23 cellular contexts compared by ENCODE assay signal in the genomic region with DNA sequence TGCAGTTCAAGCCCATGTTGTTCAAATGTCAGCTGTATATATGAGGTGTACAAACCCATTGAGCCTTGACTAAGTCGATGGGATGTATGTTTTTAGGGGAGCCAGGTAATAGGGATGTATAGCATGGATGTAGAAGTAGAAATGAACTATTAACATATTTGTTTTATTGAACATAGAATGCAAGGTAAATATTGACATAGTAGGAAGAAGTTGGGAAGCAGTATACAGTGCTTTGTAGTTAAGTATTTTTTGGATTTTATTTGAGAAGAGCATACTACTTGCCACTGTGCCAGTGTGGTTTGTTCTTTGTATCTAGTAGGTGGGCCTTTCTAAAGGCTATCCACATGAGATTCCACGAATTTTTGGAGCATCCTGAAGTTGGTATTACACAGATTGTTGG. TPM values are rescaled to one million over a fixed set of nuclear protein-coding genes. Genes with fewer than 3 reads are reported as not detected.
DNase-seq lines count a peak whose midpoint lies in the region; ATAC-seq and TF ChIP-seq lines count a peak whose summit lies in the region.
"Had no signal": no experiment of that assay in that cellular context is flagged by ENCODE, and none has a peak within 500 bp of the region (broad histone marks: within the 10 kb centered on the region; RNA-seq: fewer than 3 reads in every experiment).

No MANE protein-coding gene starts in this region.

- no peak for ATAC-seq in activated CD8-positive, alpha-beta T cell treated with anti-CD3 and anti-CD28 coated beads, Interleukin-2, amount 10 ng/mL, durations not matched to agents 7 days and 5 days
- no peak for ATAC-seq in naive thymus-derived CD4-positive, alpha-beta T cell
- no peak for ATAC-seq in HG02884 (IDR thresholded peaks at IDR 0.05; ENCODE audit: unreplicated experiment)
- ATAC-seq: A549, right cardiac atrium had no signal

- peaks cover 30% of the 10 kb centered on the region for H3K4me1 Mint-ChIP-seq in activated T-cell treated with anti-CD3 and anti-CD28 coated beads, Interleukin-2, amount 50 U/mL, for 24 hours (ENCODE audit: low read depth)
- H3K4me1 Mint-ChIP-seq in HFFc6 (ENCODE audit: low read depth) (peaks cover 22% of the 10 kb centered on the region; the same call in 1 of the 2 replicates), type B pancreatic cell (ENCODE audit: unreplicated experiment) (no peaks in the 10 kb centered on the region)
- peaks cover 19% of the 10 kb centered on the region for H3K4me1 Mint-ChIP-seq in activated CD8-positive, alpha-beta T cell treated with anti-CD3 and anti-CD28 coated beads, Interleukin-2, amount 10 ng/mL, durations not matched to agents 7 days and 5 days (ENCODE audit: low read depth)
- H3K4me1 Mint-ChIP-seq in naive thymus-derived CD4-positive, alpha-beta T cell: peaks cover 3 to 27% (median 18%) of the 10 kb centered on the region in 7 donors

- no peak overlapping the region for H3K4me3 ChIP-seq in naive thymus-derived CD4-positive, alpha-beta T cell (ENCODE audit: low read length)
- H3K4me3 ChIP-seq: A549, GM23248, suprapubic skin had no signal

- H3K27me3 ChIP-seq in naive thymus-derived CD4-positive, alpha-beta T cell (ENCODE audit: control insufficient read depth in 2 of 2, insufficient read depth in 2 of 2, low read length in 2 of 2): no peaks in the 10 kb centered on the region
- H3K27me3 ChIP-seq: suprapubic skin had no signal

- H3K27ac Mint-ChIP-seq in activated T-cell treated with anti-CD3 and anti-CD28 coated beads, Interleukin-2, amount 50 U/mL, for 24 hours: peak overlapping the region; percentile 39
- H3K27ac Mint-ChIP-seq in HFFc6 (peak overlapping the region; percentile 18; the same call in 1 of the 2 replicates), type B pancreatic cell (no peak overlapping the region)
- H3K27ac Mint-ChIP-seq in activated CD8-positive, alpha-beta T cell treated with anti-CD3 and anti-CD28 coated beads, Interleukin-2, amount 10 ng/mL, durations not matched to agents 7 days and 5 days: peak overlapping the region; percentile 58
- peak overlapping the region; percentile 3 to 84 (median 66) for H3K27ac Mint-ChIP-seq in naive thymus-derived CD4-positive, alpha-beta T cell
- H3K27ac Mint-ChIP-seq: activated B cell treated with CpG ODN at 0.5 μM for 24 hours; T-helper 1 cell treated with Interleukin-12 subunit alpha and Interleukin-12 subunit beta and Interleukin-4 antibody, amounts not matched to agents 30 μg/mL and 1 μg/mL, for 36 hours had no signal

- H3K27me3 Mint-ChIP-seq in activated T-cell treated with anti-CD3 and anti-CD28 coated beads, Interleukin-2, amount 50 U/mL, for 24 hours: no peaks in the 10 kb centered on the region
- H3K27me3 Mint-ChIP-seq in HFFc6 (ENCODE audit: insufficient read depth) (no peaks in the 10 kb centered on the region), type B pancreatic cell (no peaks in the 10 kb centered on the region)
- no peaks in the 10 kb centered on the region for H3K27me3 Mint-ChIP-seq in activated CD8-positive, alpha-beta T cell treated with anti-CD3 and anti-CD28 coated beads, Interleukin-2, amount 10 ng/mL, durations not matched to agents 7 days and 5 days (ENCODE audit: low read depth)
- H3K27me3 Mint-ChIP-seq in naive thymus-derived CD4-positive, alpha-beta T cell: no peaks in the 10 kb centered on the region
- H3K27me3 Mint-ChIP-seq: activated B cell treated with CpG ODN at 0.5 μM for 24 hours had no signal

- peaks cover 0 to 3% of the 10 kb centered on the region in 2 donors for H3K4me1 ChIP-seq in naive thymus-derived CD4-positive, alpha-beta T cell (ENCODE audit: control insufficient read depth in 2 of 2, insufficient read depth in 2 of 2, low read length in 2 of 2)
- H3K4me1 ChIP-seq: A549, suprapubic skin had no signal

- POLR2A ChIA-PET in activated CD8-positive, alpha-beta T cell treated with anti-CD3 and anti-CD28 coated beads, Interleukin-2, amount 10 ng/mL, durations not matched to agents 7 days and 5 days (lab: Charles Lee): interaction anchor here (2.0 to 2.1 kb wide), 2 partner anchors 9 to 21 kb away, joined by 5 to 8 read pairs; a partner anchor contains a TSS
- POLR2A ChIA-PET in naive thymus-derived CD4-positive, alpha-beta T cell (lab: Charles Lee): interaction anchor here (1.2 kb wide), 1 partner anchor 21 kb away, joined by 4 read pairs; a partner anchor contains a TSS

- intact Hi-C loops in naive thymus-derived CD4-positive, alpha-beta T cell (cut with micrococcal nuclease): loop anchor here (5.0 kb wide), 2 partner anchors 32 to 87 kb away; a partner anchor contains a TSS

- no peak for TF ChIP-seq CTCF in HFFc6 (IDR thresholded peaks at IDR 0.05)
- no peak for TF ChIP-seq CTCF in type B pancreatic cell (conservative IDR thresholded peaks at IDR 0.05)

- H3K9me3 Mint-ChIP-seq in activated T-cell treated with anti-CD3 and anti-CD28 coated beads, Interleukin-2, amount 50 U/mL, for 24 hours: no peaks in the 10 kb centered on the region
- no peaks in the 10 kb centered on the region for H3K9me3 Mint-ChIP-seq in HFFc6
- no peaks in the 10 kb centered on the region for H3K9me3 Mint-ChIP-seq in activated CD8-positive, alpha-beta T cell treated with anti-CD3 and anti-CD28 coated beads, Interleukin-2, amount 10 ng/mL, durations not matched to agents 7 days and 5 days (ENCODE audit: insufficient read depth)
- H3K9me3 Mint-ChIP-seq in naive thymus-derived CD4-positive, alpha-beta T cell: no peaks in the 10 kb centered on the region
- H3K9me3 Mint-ChIP-seq in type B pancreatic cell: no peaks in the 10 kb centered on the region
- H3K9me3 Mint-ChIP-seq: activated B cell treated with CpG ODN at 0.5 μM for 24 hours; T-helper 1 cell treated with Interleukin-12 subunit alpha and Interleukin-12 subunit beta and Interleukin-4 antibody, amounts not matched to agents 30 μg/mL and 1 μg/mL, for 36 hours had no signal

- H3K4me3 Mint-ChIP-seq in activated T-cell treated with anti-CD3 and anti-CD28 coated beads, Interleukin-2, amount 50 U/mL, for 24 hours: no peak overlapping the region
- H3K4me3 Mint-ChIP-seq in HFFc6: no peak overlapping the region
- no peak overlapping the region for H3K4me3 Mint-ChIP-seq in activated CD8-positive, alpha-beta T cell treated with anti-CD3 and anti-CD28 coated beads, Interleukin-2, amount 10 ng/mL, durations not matched to agents 7 days and 5 days
- H3K4me3 Mint-ChIP-seq in naive thymus-derived CD4-positive, alpha-beta T cell: no peak overlapping the region
- H3K4me3 Mint-ChIP-seq in type B pancreatic cell: no peak overlapping the region
- H3K4me3 Mint-ChIP-seq: activated B cell treated with CpG ODN at 0.5 μM for 24 hours; T-helper 1 cell treated with Interleukin-12 subunit alpha and Interleukin-12 subunit beta and Interleukin-4 antibody, amounts not matched to agents 30 μg/mL and 1 μg/mL, for 36 hours had no signal

- peaks cover 19 to 77% (median 28%) of the 10 kb centered on the region in 3 experiments for H3K36me3 ChIP-seq in naive thymus-derived CD4-positive, alpha-beta T cell (ENCODE audit: control insufficient read depth in 2 of 3, insufficient read depth in 3 of 3, low read length in 3 of 3)

- H3K9me3 ChIP-seq in naive thymus-derived CD4-positive, alpha-beta T cell (ENCODE audit: control insufficient read depth in 2 of 3, low read length in 3 of 3): no peaks in the 10 kb centered on the region
- H3K9me3 ChIP-seq: A549, suprapubic skin had no signal

- peaks cover 92% of the 10 kb centered on the region for H3K36me3 Mint-ChIP-seq in activated T-cell treated with anti-CD3 and anti-CD28 coated beads, Interleukin-2, amount 50 U/mL, for 24 hours (ENCODE audit: low read depth)
- H3K36me3 Mint-ChIP-seq in HFFc6 (ENCODE audit: low read depth) (peaks cover 57% of the 10 kb centered on the region), type B pancreatic cell (peaks cover 48% of the 10 kb centered on the region)
- peaks cover 68% of the 10 kb centered on the region for H3K36me3 Mint-ChIP-seq in activated CD8-positive, alpha-beta T cell treated with anti-CD3 and anti-CD28 coated beads, Interleukin-2, amount 10 ng/mL, durations not matched to agents 7 days and 5 days (ENCODE audit: low read depth)
- peaks cover 29 to 52% (median 38%) of the 10 kb centered on the region in 5 donors for H3K36me3 Mint-ChIP-seq in naive thymus-derived CD4-positive, alpha-beta T cell

- no peak overlapping the region for H3K27ac ChIP-seq in naive thymus-derived CD4-positive, alpha-beta T cell (ENCODE audit: low read depth, low read length)
- H3K27ac ChIP-seq: A549, GM23248, suprapubic skin had no signal

- DNase-seq in activated T-cell treated with anti-CD3 and anti-CD28 coated beads, Interleukin-2, amount 50 U/mL, for 24 hours: no peak
- DNase-seq in activated T-cell treated with anti-CD3 and anti-CD28 coated beads, Interleukin-2, amount 50 U/mL, for 48 hours: no peak
- DNase-seq in HFFc6 (no peak), DMS79 (lab: John Stamatoyannopoulos, UW) (no peak), type B pancreatic cell (ENCODE audit: extremely low spot score, unreplicated experiment) (no peak)
- DNase-seq in activated CD8-positive, alpha-beta T cell treated with anti-CD3 and anti-CD28 coated beads, Interleukin-2, amount 10 ng/mL, durations not matched to agents 7 days and 5 days: no peak
- DNase-seq in naive thymus-derived CD4-positive, alpha-beta T cell: no peak
- DNase-seq: activated B cell treated with CpG ODN at 0.5 μM for 24 hours, activated gamma-delta T cell, C1 segment of cervical spinal cord, DMS153, GF-D8, GM23248, KG1, NCI-H187, NCI-H226, NCI-H82, right cardiac atrium, SHP77 treated with DMSO at 0.1 percent for 48 hours had no signal

- CTCF ChIA-PET in activated CD8-positive, alpha-beta T cell treated with anti-CD3 and anti-CD28 coated beads, Interleukin-2, amount 10 ng/mL, durations not matched to agents 7 days and 5 days (lab: Charles Lee): interaction anchor here (0.8 to 1.4 kb wide), 2 partner anchors 9 to 86 kb away, joined by 3 to 8 read pairs; no protein-coding TSS in a partner anchor
- CTCF ChIA-PET in naive thymus-derived CD4-positive, alpha-beta T cell (lab: Charles Lee): interaction anchor here (2.6 kb wide), 1 partner anchor 10 kb away, joined by 11 read pairs; no protein-coding TSS in a partner anchor

RNA-seq across cellular contexts. Expression of a gene that starts 20.8 kb away (rescaled TPM):
- 10 to 100 TPM; 46.9 to 61.2 (median 54.9) TPM for total RNA-seq in HFFc6 (2021; fragmentation: NEBNext Ultra II Directional; extraction: Animal tissue kit (Norgen Biotek cat#: 25700))
- total RNA-seq in activated CD8-positive, alpha-beta T cell treated with anti-CD3 and anti-CD28 coated beads, Interleukin-2, amount 10 ng/mL, durations not matched to agents 7 days and 5 days: 10 to 100 TPM; 76.9 to 78.7 TPM
- 100 to 1,000 TPM in 1 of 5 experiments, 10 to 100 TPM in 4; 55.7 to 104 (median 84.3) TPM for total RNA-seq in naive thymus-derived CD4-positive, alpha-beta T cell
- 10 to 100 TPM; 33.8 to 65.1 TPM for polyA plus RNA-seq in naive thymus-derived CD4-positive, alpha-beta T cell
- 46.9 and 63.5 TPM in 2 replicates for total RNA-seq in type B pancreatic cell (ENCODE audit: low replicate concordance)

RNA-seq across cellular contexts. Expression of a gene that starts 33.1 kb away (rescaled TPM):
- 100 to 1,000 TPM; 275 to 313 (median 300) TPM for total RNA-seq in HFFc6 (2021; fragmentation: NEBNext Ultra II Directional; extraction: Animal tissue kit (Norgen Biotek cat#: 25700))
- total RNA-seq in activated CD8-positive, alpha-beta T cell treated with anti-CD3 and anti-CD28 coated beads, Interleukin-2, amount 10 ng/mL, durations not matched to agents 7 days and 5 days: 100 to 1,000 TPM; 219 to 235 TPM
- 100 to 1,000 TPM; 120 to 227 (median 163) TPM for total RNA-seq in naive thymus-derived CD4-positive, alpha-beta T cell
- polyA plus RNA-seq in naive thymus-derived CD4-positive, alpha-beta T cell: 10 to 100 TPM; 65.0 to 99.0 TPM
- total RNA-seq in type B pancreatic cell (ENCODE audit: low replicate concordance): 218 and 277 TPM in 2 replicates
